ENCODE assay signal across 2 cellular contexts in genomic region chr15:69405110-69405509, GRCh38.
TF ChIP-seq lines count a peak whose summit lies in the region.

No MANE protein-coding gene starts in this region.

TF ChIP-seq in HepG2, 621 proteins besides CTCF, POLR2A, EP300 and RAD21:
- TF ChIP-seq PRPF4 (IDR thresholded peaks at IDR 0.05; ENCODE audit: low read depth, low read length, poor library complexity, severe bottlenecking) (no peak), MAFF (IDR thresholded peaks at IDR 0.05; ENCODE audit: low read depth, low read length) (peak; percentile 51; the same call in 1 of the 2 replicates), MAFK (conservative IDR thresholded peaks at IDR 0.05 in 1 of 2, IDR thresholded peaks at IDR 0.05 in 1 of 2; ENCODE audit: low read length in 2 of 2) (peak; percentile 32 to 76; a peak in 2 of 4 replicates)

TF ChIP-seq in K562, 482 proteins besides CTCF, POLR2A, EP300 and RAD21:
- TF ChIP-seq C11orf30 (IDR thresholded peaks at IDR 0.05; ENCODE audit: low read depth) (peak; percentile 36; the same call in 1 of the 2 replicates), ZNF316 (IDR thresholded peaks at IDR 0.05) (0 out of 2 replicates have a peak, but pooled peaks have one; percentile 8), MAFK (IDR thresholded peaks at IDR 0.05; ENCODE audit: low read length) (0 out of 2 replicates have a peak, but pooled peaks have one; percentile 13), XRCC5 (IDR thresholded peaks at IDR 0.05; ENCODE audit: low read depth, low read length) (no peak)
